In genomic region chr13:79398915-79399314, GRCh38 we compare ENCODE assay signal across 15 cellular contexts. TPM values are rescaled to one million over a fixed set of nuclear protein-coding genes. Genes with fewer than 3 reads are reported as not detected.
DNase-seq lines count a peak whose midpoint lies in the region; ATAC-seq, FAIRE-seq and TF ChIP-seq lines count a peak whose summit lies in the region.
"Had no signal": no experiment of that assay in that cellular context is flagged by ENCODE, and none has a peak within 500 bp of the region (broad histone marks: within the 10 kb centered on the region; RNA-seq: fewer than 3 reads in every experiment).

No MANE protein-coding gene starts in this region.

- H3K27ac ChIP-seq in CD8-positive, alpha-beta T cell (ENCODE audit: low read depth, low read length), result no peak overlapping the region
- H3K27ac ChIP-seq in aorta (ENCODE audit: low read depth in 1 of 2, low read length in 2 of 2) (no peak overlapping the region), GM23338 (ENCODE audit: low read depth) (no peak overlapping the region)
- H3K27ac ChIP-seq: right atrium auricular region, SJSA1 had no signal

- H3K36me3 Mint-ChIP-seq in CD8-positive, alpha-beta T cell, result peaks cover 52% of the 10 kb centered on the region
- peaks cover 68% of the 10 kb centered on the region for H3K36me3 Mint-ChIP-seq in activated naive CD8-positive, alpha-beta T cell treated with anti-CD3 and anti-CD28 coated beads for 36 hours
- peaks cover 32% of the 10 kb centered on the region for H3K36me3 Mint-ChIP-seq in memory B cell
- peaks cover 58% of the 10 kb centered on the region for H3K36me3 Mint-ChIP-seq in GM23338 (ENCODE audit: low read depth)

- no peak overlapping the region for H3K4me2 ChIP-seq in GM23338

- H3K36me3 ChIP-seq in CD8-positive, alpha-beta T cell (ENCODE audit: insufficient read depth, low read length), result no peaks in the 10 kb centered on the region
- peaks cover 0 to 6% of the 10 kb centered on the region in 2 donors for H3K36me3 ChIP-seq in aorta (ENCODE audit: control insufficient read depth in 1 of 2, insufficient read depth in 2 of 2, low read length in 1 of 2)
- H3K36me3 ChIP-seq in GM23338 (ENCODE audit: insufficient read depth), result no peaks in the 10 kb centered on the region; the same call in 1 of the 2 replicates

- peak overlapping the region; percentile 58 for H3K27ac Mint-ChIP-seq in CD8-positive, alpha-beta T cell
- peak overlapping the region; percentile 5 for H3K27ac Mint-ChIP-seq in activated naive CD8-positive, alpha-beta T cell treated with anti-CD3 and anti-CD28 coated beads for 36 hours
- peak overlapping the region; percentile 80 for H3K27ac Mint-ChIP-seq in memory B cell
- H3K27ac Mint-ChIP-seq in GM23338, result no peak overlapping the region

- CTCF ChIA-PET in CD8-positive, alpha-beta T cell (lab: Charles Lee), result no interaction called here

- H3K4me3 ChIP-seq in CD8-positive, alpha-beta T cell (ENCODE audit: low read depth, low read length), result no peak overlapping the region
- H3K4me3 ChIP-seq in aorta (ENCODE audit: low read length in 2 of 2) (no peak overlapping the region), GM23338 (no peak overlapping the region)
- H3K4me3 ChIP-seq: right atrium auricular region, SJSA1 had no signal

- H3F3A ChIP-seq in GM23338 (replicated peaks; ENCODE audit: low read depth), result no peaks in the 10 kb centered on the region

- H3K9me2 ChIP-seq in GM23338 (ENCODE audit: insufficient read depth), result no peaks in the 10 kb centered on the region

- H4K20me1 ChIP-seq in GM23338 (replicated peaks; ENCODE audit: insufficient read depth), result peaks cover 13% of the 10 kb centered on the region; the same call in 1 of the 2 replicates

- peaks cover 7% of the 10 kb centered on the region for H3K9me3 Mint-ChIP-seq in CD8-positive, alpha-beta T cell
- peaks cover 15% of the 10 kb centered on the region for H3K9me3 Mint-ChIP-seq in activated naive CD8-positive, alpha-beta T cell treated with anti-CD3 and anti-CD28 coated beads for 36 hours
- H3K9me3 Mint-ChIP-seq in memory B cell (peaks cover 8% of the 10 kb centered on the region), GM23338 (peaks cover 23% of the 10 kb centered on the region)

- peaks cover 59% of the 10 kb centered on the region for H3K4me1 Mint-ChIP-seq in CD8-positive, alpha-beta T cell (ENCODE audit: low read depth)
- H3K4me1 Mint-ChIP-seq in activated naive CD8-positive, alpha-beta T cell treated with anti-CD3 and anti-CD28 coated beads for 36 hours, result peaks cover 65% of the 10 kb centered on the region
- H3K4me1 Mint-ChIP-seq in memory B cell (peaks cover 38% of the 10 kb centered on the region), GM23338 (peaks cover 46% of the 10 kb centered on the region)

- no peaks in the 10 kb centered on the region for H3K9me3 ChIP-seq in CD8-positive, alpha-beta T cell (ENCODE audit: low read length)
- H3K9me3 ChIP-seq in aorta (ENCODE audit: control insufficient read depth, low read length), result no peaks in the 10 kb centered on the region

- peaks cover 100% of the 10 kb centered on the region for H3K79me2 ChIP-seq in GM23338 (replicated peaks; ENCODE audit: insufficient read depth)

- no peak overlapping the region for H2AFZ ChIP-seq in GM23338

- H3K4me3 Mint-ChIP-seq in CD8-positive, alpha-beta T cell, result no peak overlapping the region
- H3K4me3 Mint-ChIP-seq in activated naive CD8-positive, alpha-beta T cell treated with anti-CD3 and anti-CD28 coated beads for 36 hours, result no peak overlapping the region
- H3K4me3 Mint-ChIP-seq in memory B cell, result no peak overlapping the region
- H3K4me3 Mint-ChIP-seq in GM23338, result no peak overlapping the region

- no peak for DNase-seq in CD8-positive, alpha-beta T cell
- DNase-seq in GM12891 (ENCODE audit: insufficient read length, low spot score) (no peak), memory B cell (ENCODE audit: low spot score in 2 of 2) (no peak), NCI-H2171 (lab: John Stamatoyannopoulos, UW) (no peak), aorta (no peak), GM23338 (ENCODE audit: low spot score) (no peak)
- no peak for DNase-seq in activated naive CD8-positive, alpha-beta T cell treated with anti-CD3 and anti-CD28 coated beads for 36 hours
- DNase-seq: activated gamma-delta T cell treated with Interleukin-2 at 50 U/mL for 16 hours, COR-L47, NCI-H1048, NCI-H526, substantia nigra had no signal

- H3K4me1 ChIP-seq in CD8-positive, alpha-beta T cell (ENCODE audit: insufficient read depth, low read length), result peaks cover 65% of the 10 kb centered on the region
- H3K4me1 ChIP-seq in aorta (ENCODE audit: control insufficient read depth in 1 of 2, insufficient read depth in 2 of 2, low read length in 2 of 2) (peaks cover 0 to 3% of the 10 kb centered on the region in 2 donors), GM23338 (ENCODE audit: insufficient read depth) (peaks cover 25% of the 10 kb centered on the region)

- H3K27me3 ChIP-seq in CD8-positive, alpha-beta T cell (ENCODE audit: insufficient read depth, low read length), result no peaks in the 10 kb centered on the region
- H3K27me3 ChIP-seq in aorta (ENCODE audit: control insufficient read depth in 1 of 2, insufficient read depth in 2 of 2, low read length in 1 of 2) (no peaks in the 10 kb centered on the region), GM23338 (ENCODE audit: insufficient read depth) (no peaks in the 10 kb centered on the region)
- H3K27me3 ChIP-seq: right atrium auricular region, SJSA1 had no signal

- POLR2A ChIA-PET in CD8-positive, alpha-beta T cell (lab: Charles Lee), result interaction anchor here (0.9 to 1.1 kb wide), 2 partner anchors 11 to 25 kb away, joined by 3 read pairs; no protein-coding TSS in a partner anchor

- no peak for TF ChIP-seq POLR2A in GM12891 (IDR thresholded peaks at IDR 0.05; ENCODE audit: low read depth, low read length)

- no peaks in the 10 kb centered on the region for H3K27me3 Mint-ChIP-seq in CD8-positive, alpha-beta T cell (ENCODE audit: low read depth)
- H3K27me3 Mint-ChIP-seq in activated naive CD8-positive, alpha-beta T cell treated with anti-CD3 and anti-CD28 coated beads for 36 hours, result no peaks in the 10 kb centered on the region
- H3K27me3 Mint-ChIP-seq in memory B cell (no peaks in the 10 kb centered on the region), GM23338 (ENCODE audit: insufficient read depth, low read depth, poor library complexity) (no peaks in the 10 kb centered on the region)

- ATAC-seq in CD8-positive, alpha-beta T cell, result no peak
- no peak for ATAC-seq in memory B cell (ENCODE audit: low read depth)
- ATAC-seq in aorta (ENCODE audit: low FRiP score), result no peak
- no peak for ATAC-seq in GM23338

- TF ChIP-seq CTCF in CD8-positive, alpha-beta T cell (IDR thresholded peaks at IDR 0.05), result no peak
- TF ChIP-seq CTCF in GM23338 (conservative IDR thresholded peaks at IDR 0.05; ENCODE audit: low read depth in 2 of 2), result no peak

- 48 to 55% methylated on average over 1 of the region's 1 CpG for WGBS in aorta, 2 donors

- peak; percentile 33 for FAIRE-seq in GM12891 (lab: Jason Lieb, UNC)
- FAIRE-seq: colon had no signal

- intact Hi-C loops in CD8-positive, alpha-beta T cell (cut with DNase I, micrococcal nuclease), result loop anchor here in 1 of 2 experiments (10.0 kb wide), 1 partner anchor 1264 kb away; no protein-coding TSS in a partner anchor
- intact Hi-C loops in aorta (cut with DNase I), result no loop called here

TF ChIP-seq in GM12891, 5 proteins besides CTCF, POLR2A, EP300 and RAD21:
- TF ChIP-seq POU2F2 (IDR thresholded peaks at IDR 0.05; ENCODE audit: low read depth, low read length) (no peak), TAF1 (IDR thresholded peaks at IDR 0.05; ENCODE audit: low read depth, low read length) (no peak), SPI1 (IDR thresholded peaks at IDR 0.05; ENCODE audit: low read depth, low read length) (no peak), POLR2AphosphoS5 (IDR thresholded peaks at IDR 0.05; ENCODE audit: low read depth, low read length) (no peak), PAX5 (IDR thresholded peaks at IDR 0.05; ENCODE audit: insufficient read depth, low read length, severe bottlenecking) (no peak)

TF ChIP-seq in GM23338, 12 proteins besides CTCF, POLR2A, EP300 and RAD21 (continues in another document):
- no peak for TF ChIP-seq EZH2 (IDR thresholded peaks at IDR 0.05; ENCODE audit: low read depth, unreplicated experiment)
- TF ChIP-seq ETS1 (IDR thresholded peaks at IDR 0.05), result no peak
- TF ChIP-seq ZNF114 (CRISPR knock-in tag; IDR thresholded peaks at IDR 0.05), result no peak

RNA-seq across cellular contexts. Expression of gene RBM26, which starts 7.1 kb away (rescaled TPM):
- 10 to 100 TPM; 55.7 to 61.1 TPM for total RNA-seq in CD8-positive, alpha-beta T cell
- 23.8 TPM for polyA plus RNA-seq in GM12891 (2012; ENCODE audit: low read depth, missing spikeins)
- total RNA-seq in activated naive CD8-positive, alpha-beta T cell treated with anti-CD3 and anti-CD28 coated beads for 36 hours, result 10 to 100 TPM; 60.0 to 60.7 TPM
- 10 to 100 TPM; 37.5 to 54.6 TPM for total RNA-seq in aorta
- 10 to 100 TPM in 1 of 2 donors, 1 to 10 TPM in 1; 5.5 to 21.7 TPM for polyA plus RNA-seq in aorta
- 61.4 and 69.3 TPM in 2 replicates for total RNA-seq in GM23338 (2014; rRNA removed; shearing (Covaris generic))
- polyA plus RNA-seq in GM23338 (2016; fragmentation: Nextera tagmentation; extraction: Ambion mirVana), result 36.3 and 46.0 TPM in 2 replicates
